Comparison of ENCODE assay signal across 8 cellular contexts in genomic region chr11:82867495-82868082, GRCh38. TPM values are rescaled to one million over a fixed set of nuclear protein-coding genes. Genes with fewer than 3 reads are reported as not detected.
DNase-seq lines count a peak whose midpoint lies in the region; ATAC-seq and TF ChIP-seq lines count a peak whose summit lies in the region.

No MANE protein-coding gene starts in this region.

- peak; percentile 96 for DNase-seq in Karpas-422
- peak; percentile 92 for DNase-seq in OCI-LY7 (ENCODE audit: low spot score)
- DNase-seq in activated T-cell treated with anti-CD3 and anti-CD28 coated beads for 4 hours: peak; percentile 74
- DNase-seq in naive B cell: peak; percentile 79
- DNase-seq in stimulated activated effector memory CD8-positive, alpha-beta T cell treated with anti-CD3 and anti-CD28 coated beads, Interleukin-12 subunit alpha, Interleukin-12 subunit beta, amount 100 ng/mL, for 72 hours (ENCODE audit: low spot score in 2 of 2): peak; percentile 57 to 86

- H3K27me3 ChIP-seq in Karpas-422 (ENCODE audit: low read length): no peaks in the 10 kb centered on the region
- H3K27me3 ChIP-seq in esophagus (ENCODE audit: control insufficient read depth in 1 of 2, insufficient read depth in 2 of 2, low read length in 2 of 2): no peaks in the 10 kb centered on the region

- H3K9me2 ChIP-seq in Karpas-422 (replicated peaks; ENCODE audit: insufficient read depth, low read length) (no peaks in the 10 kb centered on the region), OCI-LY7 (ENCODE audit: insufficient read depth, low read length) (no peaks in the 10 kb centered on the region)

- no peak overlapping the region for H3K27ac ChIP-seq in Karpas-422 (ENCODE audit: low read length)
- H3K27ac ChIP-seq in OCI-LY7 (ENCODE audit: low read depth, low read length, poor library complexity, severe bottlenecking): no peak overlapping the region
- peak overlapping the region in 1 of 2 donors; percentile 40 for H3K27ac ChIP-seq in esophagus (ENCODE audit: low read depth in 2 of 2, low read length in 1 of 2)

- H3K36me3 Mint-ChIP-seq in naive B cell: no peaks in the 10 kb centered on the region
- H3K36me3 Mint-ChIP-seq in stimulated activated effector memory CD8-positive, alpha-beta T cell treated with anti-CD3 and anti-CD28 coated beads, Interleukin-12 subunit alpha, Interleukin-12 subunit beta, amount 100 ng/mL, for 72 hours: no peaks in the 10 kb centered on the region

- POLR2A ChIA-PET in OCI-LY7 (lab: Charles Lee): interaction anchor here (0.6 to 2.5 kb wide), 10 partner anchors 15 to 382 kb away, joined by 3 to 8 read pairs (median 3); partner anchors contain the start of genes DDIAS and PRCP

- H3K9me3 ChIP-seq in Karpas-422 (ENCODE audit: low read length): no peaks in the 10 kb centered on the region
- no peaks in the 10 kb centered on the region for H3K9me3 ChIP-seq in OCI-LY7 (ENCODE audit: low read length)
- no peaks in the 10 kb centered on the region for H3K9me3 ChIP-seq in esophagus (ENCODE audit: control insufficient read depth in 2 of 2, insufficient read depth in 1 of 2, low read depth in 1 of 2, low read length in 1 of 2)

- no peak overlapping the region for H3K9ac ChIP-seq in Karpas-422 (ENCODE audit: low read length)

- peak overlapping the region in 5 of 6 donors; percentile 57 to 94 (median 78) for H3K27ac Mint-ChIP-seq in naive B cell
- H3K27ac Mint-ChIP-seq in stimulated activated effector memory CD8-positive, alpha-beta T cell treated with anti-CD3 and anti-CD28 coated beads, Interleukin-12 subunit alpha, Interleukin-12 subunit beta, amount 100 ng/mL, for 72 hours: no peak overlapping the region

- intact Hi-C loops in OCI-LY7 (cut with micrococcal nuclease; ENCODE audit: unreplicated experiment): loop anchor here (1.0 to 10.0 kb wide), 4 partner anchors 33 to 955 kb away; partner anchors contain the start of gene PRCP

- TF ChIP-seq CTCF in GM12873 (IDR thresholded peaks at IDR 0.05; ENCODE audit: insufficient read depth, low read depth, low read length, missing control alignments) (peak; percentile 62), OCI-LY7 (conservative IDR thresholded peaks at IDR 0.05; ENCODE audit: low read length) (peak; percentile 93)

- no TSS peak for BruUV-seq in OCI-LY7 (replicated peaks; lab: Mats Ljungman, UMichigan)

- H3K4me3 ChIP-seq in Karpas-422 (ENCODE audit: low read length) (no peak overlapping the region), OCI-LY7 (ENCODE audit: low read depth, low read length, poor library complexity, severe bottlenecking) (no peak overlapping the region), esophagus (ENCODE audit: low read depth in 1 of 2, low read length in 2 of 2) (peak overlapping the region; percentile 27 to 47)

- H3K4me2 ChIP-seq in Karpas-422 (ENCODE audit: low read depth, low read length, poor library complexity, severe bottlenecking) (peak overlapping the region; percentile 48), OCI-LY7 (ENCODE audit: low read length) (peak overlapping the region; percentile 14; the same call in 1 of the 2 replicates)

- no peaks in the 10 kb centered on the region for H3K27me3 Mint-ChIP-seq in naive B cell

- CTCF ChIA-PET in OCI-LY7 (lab: Charles Lee; ENCODE audit: unreplicated experiment): interaction anchor here (0.6 to 1.0 kb wide), 8 partner anchors 32 to 960 kb away, joined by 3 to 6 read pairs (median 4); partner anchors contain the start of genes DDIAS and PRCP

- H4K20me1 ChIP-seq in Karpas-422 (ENCODE audit: insufficient read depth, low read depth, low read length) (peaks cover 26% of the 10 kb centered on the region), OCI-LY7 (ENCODE audit: insufficient read depth, low read length) (no peaks in the 10 kb centered on the region)

- H3K36me3 ChIP-seq in Karpas-422 (ENCODE audit: insufficient read depth, low read length) (no peaks in the 10 kb centered on the region), OCI-LY7 (ENCODE audit: insufficient read depth, low read length) (no peaks in the 10 kb centered on the region), esophagus (ENCODE audit: control insufficient read depth in 2 of 2, insufficient read depth in 2 of 2, low read length in 1 of 2) (no peaks in the 10 kb centered on the region)

- ATAC-seq in naive B cell (ENCODE audit: low read depth in 2 of 2): peak; percentile 74 to 88
- ATAC-seq in stimulated activated effector memory CD8-positive, alpha-beta T cell treated with anti-CD3 and anti-CD28 coated beads, Interleukin-12 subunit alpha, Interleukin-12 subunit beta, amount 100 ng/mL, for 72 hours: peak; percentile 64
- ATAC-seq in GM21381 (IDR thresholded peaks at IDR 0.05; ENCODE audit: unreplicated experiment): no peak

- peaks cover 28 to 44% (median 42%) of the 10 kb centered on the region in 3 donors for H3K4me1 Mint-ChIP-seq in naive B cell
- H3K4me1 Mint-ChIP-seq in stimulated activated effector memory CD8-positive, alpha-beta T cell treated with anti-CD3 and anti-CD28 coated beads, Interleukin-12 subunit alpha, Interleukin-12 subunit beta, amount 100 ng/mL, for 72 hours: no peaks in the 10 kb centered on the region

- H2AFZ ChIP-seq in Karpas-422 (ENCODE audit: low read length) (no peak overlapping the region), OCI-LY7 (ENCODE audit: low read length) (peak overlapping the region; percentile 57)

- H3K79me2 ChIP-seq in Karpas-422 (ENCODE audit: low read length) (no peaks in the 10 kb centered on the region), OCI-LY7 (ENCODE audit: insufficient read depth, low read depth, low read length) (no peaks in the 10 kb centered on the region)

- H3K4me1 ChIP-seq in Karpas-422 (ENCODE audit: low read length): peaks cover 14% of the 10 kb centered on the region
- H3K4me1 ChIP-seq in OCI-LY7 (ENCODE audit: insufficient read depth, low read length, poor library complexity, severe bottlenecking): peaks cover 9% of the 10 kb centered on the region
- H3K4me1 ChIP-seq in esophagus (ENCODE audit: control insufficient read depth in 2 of 2, insufficient read depth in 2 of 2, low read length in 1 of 2): peaks cover 0 to 3% of the 10 kb centered on the region in 2 donors

- H3K9me3 Mint-ChIP-seq in naive B cell: no peaks in the 10 kb centered on the region
- H3K9me3 Mint-ChIP-seq in stimulated activated effector memory CD8-positive, alpha-beta T cell treated with anti-CD3 and anti-CD28 coated beads, Interleukin-12 subunit alpha, Interleukin-12 subunit beta, amount 100 ng/mL, for 72 hours: no peaks in the 10 kb centered on the region

- WGBS in esophagus, 2 donors: 15% methylated on average over 10 of the region's 10 CpGs

- peak overlapping the region in 7 of 8 donors; percentile 5 to 82 (median 69) for H3K4me3 Mint-ChIP-seq in naive B cell
- H3K4me3 Mint-ChIP-seq in stimulated activated effector memory CD8-positive, alpha-beta T cell treated with anti-CD3 and anti-CD28 coated beads, Interleukin-12 subunit alpha, Interleukin-12 subunit beta, amount 100 ng/mL, for 72 hours: no peak overlapping the region

RNA-seq across cellular contexts. Expression of gene PRCP, which starts 32.6 kb away (rescaled TPM):
- 17.9 and 46.1 TPM in 2 replicates for total RNA-seq in Karpas-422 (2014; rRNA removed; shearing (Covaris generic); ENCODE audit: low replicate concordance)
- total RNA-seq in OCI-LY7 (2014; rRNA removed; shearing (Covaris generic)): 6.5 and 11.0 TPM in 2 replicates
- total RNA-seq in OCI-LY7 (2022): 17.4 and 18.3 TPM in 2 replicates
- 10 to 100 TPM; 22.1 to 38.3 TPM for polyA plus RNA-seq in esophagus
- polyA plus RNA-seq in naive B cell (ENCODE audit: low read depth in 6 of 6): 100 to 1,000 TPM; 133 to 176 (median 152) TPM

RNA-seq across cellular contexts. Expression of gene DDIAS, which starts 33.9 kb away (rescaled TPM):
- total RNA-seq in Karpas-422 (2014; rRNA removed; shearing (Covaris generic); ENCODE audit: low replicate concordance): 9.3 and 26.8 TPM in 2 replicates
- 14.6 and 16.7 TPM in 2 replicates for total RNA-seq in OCI-LY7 (2014; rRNA removed; shearing (Covaris generic))
- total RNA-seq in OCI-LY7 (2022): 23.1 and 30.9 TPM in 2 replicates
- polyA plus RNA-seq in esophagus (1 to 10 TPM in 1 of 2 donors, under 1 TPM in 1; 0.92 to 2.5 TPM), naive B cell (ENCODE audit: low read depth in 6 of 6) (1 to 10 TPM; 3.9 to 9.9 (median 7.8) TPM)

Comparison
In these comparisons a context has a peak if more than half of its experiments do, and no peak if none do; other contexts are left out.
1. H3K4me3 ChIP-seq: peak in esophagus (2 of 2); none in Karpas-422 (single experiment) and OCI-LY7 (single experiment).
2. Peak in every context shown above with its lines, with median percentiles within 50 percentile points of each other: DNase-seq.